27 cellular contexts compared by ENCODE assay signal in the genomic region with DNA sequence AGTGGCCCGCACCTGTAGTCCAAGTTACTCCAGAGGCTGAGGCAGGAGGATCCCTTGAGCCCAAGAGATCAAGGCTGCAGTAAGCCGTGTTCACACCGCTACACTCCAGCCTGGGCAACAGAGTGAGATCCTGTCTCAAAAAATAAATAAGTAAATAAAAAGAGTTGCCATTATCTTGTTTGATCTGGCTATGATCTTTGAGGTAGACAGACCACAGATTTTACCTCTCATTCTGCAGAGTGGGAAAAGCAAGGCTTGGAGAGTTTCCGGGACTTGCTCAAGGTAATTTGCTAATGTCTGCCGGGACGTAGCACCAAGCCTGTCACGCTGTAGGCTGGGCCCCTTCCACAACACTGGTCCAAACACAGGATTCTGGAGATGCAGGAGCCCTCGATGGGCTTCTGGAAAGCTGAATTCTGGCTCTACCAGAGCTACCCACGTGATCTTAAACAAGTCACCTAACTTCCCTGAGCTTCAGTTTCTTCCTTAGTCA. TPM values are rescaled to one million over a fixed set of nuclear protein-coding genes. Genes with fewer than 3 reads are reported as not detected.
DNase-seq lines count a peak whose midpoint lies in the region; ATAC-seq, FAIRE-seq and TF ChIP-seq lines count a peak whose summit lies in the region.
"Had no signal": no experiment of that assay in that cellular context is flagged by ENCODE, and none has a peak within 500 bp of the region (broad histone marks: within the 10 kb centered on the region; RNA-seq: fewer than 3 reads in every experiment).

No MANE protein-coding gene starts in this region.

- no TSS peak for BruUV-seq in K562 (replicated peaks; lab: Mats Ljungman, UMichigan)

- TF ChIP-seq RAD21 in K562 (CRISPR knock-in tag; conservative IDR thresholded peaks at IDR 0.05 in 1 of 2, IDR thresholded peaks at IDR 0.05 in 1 of 2) = no peak

- H3K36me3 Mint-ChIP-seq in activated CD4-positive, alpha-beta memory T cell treated with anti-CD3 and anti-CD28 coated beads for 36 hours = peaks cover 3% of the 10 kb centered on the region
- peaks cover 38% of the 10 kb centered on the region for H3K36me3 Mint-ChIP-seq in stimulated activated effector memory CD8-positive, alpha-beta T cell treated with anti-CD3 and anti-CD28 coated beads, Interleukin-12 subunit alpha, Interleukin-12 subunit beta, amount 100 ng/mL, for 72 hours
- H3K36me3 Mint-ChIP-seq: brain had no signal

- intact Hi-C loops in activated CD4-positive, alpha-beta memory T cell treated with anti-CD3 and anti-CD28 coated beads for 36 hours (cut with micrococcal nuclease) = loop anchor here (10.0 kb wide), 1 partner anchor 593 kb away; a partner anchor contains a TSS
- intact Hi-C loops in K562 (cut with micrococcal nuclease) (no loop called here), left colon (cut with DNase I, micrococcal nuclease) (no loop called here)

- TF ChIP-seq POLR2A in K562 (conservative IDR thresholded peaks at IDR 0.05) = no peak

- H3K9me3 Mint-ChIP-seq in activated CD4-positive, alpha-beta memory T cell treated with anti-CD3 and anti-CD28 coated beads for 36 hours = no peaks in the 10 kb centered on the region
- H3K9me3 Mint-ChIP-seq in stimulated activated effector memory CD8-positive, alpha-beta T cell treated with anti-CD3 and anti-CD28 coated beads, Interleukin-12 subunit alpha, Interleukin-12 subunit beta, amount 100 ng/mL, for 72 hours = no peaks in the 10 kb centered on the region
- H3K9me3 Mint-ChIP-seq: brain had no signal

- H3K4me1 Mint-ChIP-seq in activated CD4-positive, alpha-beta memory T cell treated with anti-CD3 and anti-CD28 coated beads for 36 hours (ENCODE audit: low read depth) = peaks cover 48% of the 10 kb centered on the region
- H3K4me1 Mint-ChIP-seq in stimulated activated effector memory CD8-positive, alpha-beta T cell treated with anti-CD3 and anti-CD28 coated beads, Interleukin-12 subunit alpha, Interleukin-12 subunit beta, amount 100 ng/mL, for 72 hours = peaks cover 62% of the 10 kb centered on the region

- peak overlapping the region in 1 of 2 experiments; percentile 61; a peak in 1 of 4 replicates for H3K9ac ChIP-seq in K562 (ENCODE audit: insufficient read depth in 1 of 2, low read depth in 2 of 2, low read length in 2 of 2)
- no peak overlapping the region for H3K9ac ChIP-seq in GM23248

- H3K9me2 ChIP-seq in GM23248 (ENCODE audit: insufficient read depth) = no peaks in the 10 kb centered on the region

- H3K9me1 ChIP-seq in K562 (ENCODE audit: control insufficient read depth, insufficient read depth, low read length) = no peaks in the 10 kb centered on the region

- 52% methylated on average over 7 of the region's 9 CpGs for WGBS in K562 (ENCODE audit: insufficient coverage, low coverage, missing lambda C conversion rate)
- 62 to 65% methylated on average over 9 of the region's 9 CpGs for WGBS in GM23248 (ENCODE audit: low coverage in 1 of 2, low lambda C conversion rate in 2 of 2, missing lambda C conversion rate in 2 of 2), 2 experiments

- H3K4me2 ChIP-seq in K562 (ENCODE audit: insufficient read depth, low read length) (no peak overlapping the region; the same call in 1 of the 2 replicates), GM23248 (ENCODE audit: unreplicated experiment) (no peak overlapping the region)
- H3K4me2 ChIP-seq: PC-9 had no signal

- no peak for TF ChIP-seq EP300 in K562 (IDR thresholded peaks at IDR 0.05; ENCODE audit: low read length)

- peak overlapping the region; percentile 46; the same call in 2 of the 3 replicates for H3K27ac ChIP-seq in K562 (ENCODE audit: extremely low read depth, low read depth, low read length)
- no peak overlapping the region for H3K27ac ChIP-seq in GM23248
- H3K27ac ChIP-seq: epithelial cell of prostate, foreskin keratinocyte, PC-9, SJSA1, tibial artery had no signal

- H3K9me3 ChIP-seq in K562 (replicated peaks; ENCODE audit: control insufficient read depth, insufficient read depth, low read depth, low read length) = no peaks in the 10 kb centered on the region
- H3K9me3 ChIP-seq in GM23248 (ENCODE audit: low read depth) = no peaks in the 10 kb centered on the region
- H3K9me3 ChIP-seq: SJSA1, tibial artery had no signal

- H2AFZ ChIP-seq in K562 (ENCODE audit: low read depth, low read length) (peak overlapping the region; percentile 57), GM23248 (no peak overlapping the region)
- H2AFZ ChIP-seq: PC-9 had no signal

- ATAC-seq in K562 (peak; percentile 14; the same call in 1 of the 3 replicates), left colon (no peak), HG03469 (IDR thresholded peaks at IDR 0.05; ENCODE audit: unreplicated experiment) (no peak)
- ATAC-seq in stimulated activated effector memory CD8-positive, alpha-beta T cell treated with anti-CD3 and anti-CD28 coated beads, Interleukin-12 subunit alpha, Interleukin-12 subunit beta, amount 100 ng/mL, for 72 hours = peak; percentile 6
- ATAC-seq: foreskin keratinocyte had no signal

- H3F3A ChIP-seq in GM23248 (ENCODE audit: insufficient read depth) = no peaks in the 10 kb centered on the region

- H3K36me3 ChIP-seq in K562 (ENCODE audit: control insufficient read depth, insufficient read depth, low read length) (no peaks in the 10 kb centered on the region), GM23248 (ENCODE audit: low read depth) (no peaks in the 10 kb centered on the region)
- H3K36me3 ChIP-seq: SJSA1, tibial artery had no signal

- TF ChIP-seq CTCF in K562 (IDR thresholded peaks at IDR 0.05 in 2 of 3, conservative IDR thresholded peaks at IDR 0.05 in 1 of 3; ENCODE audit: insufficient read depth in 2 of 3, low read depth in 1 of 3, low read length in 3 of 3) = no peak

- peak; percentile 74 for DNase-seq in activated CD8-positive, alpha-beta memory T cell treated with anti-CD3 and anti-CD28 coated beads for 24 hours
- DNase-seq in activated CD8-positive, alpha-beta memory T cell treated with anti-CD3 and anti-CD28 coated beads, Interleukin-2, amount 50 U/mL, for 4 hours = no peak
- DNase-seq in activated CD4-positive, alpha-beta memory T cell treated with anti-CD3 and anti-CD28 coated beads for 36 hours = peak; percentile 44
- DNase-seq in K562 (ENCODE audit: extremely low read depth in 1 of 4, low spot score in 3 of 4) (no peak), left colon (no peak), GM23248 (no peak)
- DNase-seq in stimulated activated effector memory CD8-positive, alpha-beta T cell treated with anti-CD3 and anti-CD28 coated beads, Interleukin-12 subunit alpha, Interleukin-12 subunit beta, amount 100 ng/mL, for 72 hours (ENCODE audit: low spot score in 2 of 2) = peak in 1 of 2 donors; percentile 55
- DNase-seq: activated gamma-delta T cell, DMS 273 treated with DMSO at 0.1 percent for 48 hours, foreskin keratinocyte, hypothalamus, KG1, kidney glomerular epithelial cell, NCI-H1048, NCI-H2081 treated with DMSO at 0.1 percent for 48 hours, NCI-H526, PC-9, T1000, tibial artery had no signal

- H3K4me1 ChIP-seq in K562 (replicated peaks in 1 of 2; ENCODE audit: control insufficient read depth in 2 of 2, insufficient read depth in 2 of 2, low read length in 2 of 2) (peaks cover 0 to 12% of the 10 kb centered on the region in 2 experiments; a peak in 4 of 5 replicates), GM23248 (ENCODE audit: insufficient read depth) (no peaks in the 10 kb centered on the region)
- H3K4me1 ChIP-seq: foreskin keratinocyte, SJSA1, tibial artery had no signal

- in situ Hi-C loops in K562 (cut with MboI) = no loop called here
- in situ Hi-C loops in GM23248 (cut with MboI) = no loop called here

- H3K4me3 ChIP-seq in K562 (no peak overlapping the region), GM23248 (no peak overlapping the region)
- H3K4me3 ChIP-seq: PC-9, SJSA1, tibial artery had no signal

- H4K20me1 ChIP-seq in K562 (replicated peaks; ENCODE audit: control insufficient read depth, insufficient read depth, low read length) (no peaks in the 10 kb centered on the region), GM23248 (ENCODE audit: insufficient read depth) (no peaks in the 10 kb centered on the region)

- FAIRE-seq in K562 (lab: Jason Lieb, UNC) = no peak
- FAIRE-seq: A204.1, G401.6 had no signal

- H3K79me2 ChIP-seq in K562 (ENCODE audit: control insufficient read depth, insufficient read depth, low read length) (peaks cover 92% of the 10 kb centered on the region; the same call in 2 of the 3 replicates), GM23248 (ENCODE audit: insufficient read depth) (no peaks in the 10 kb centered on the region)

- POLR2A ChIA-PET in activated CD4-positive, alpha-beta memory T cell treated with anti-CD3 and anti-CD28 coated beads for 36 hours (lab: Charles Lee) = interaction anchor here (1.2 to 16.5 kb wide), 4 partner anchors 9 to 68 kb away, joined by 4 to 219 read pairs (median 20); no protein-coding TSS in a partner anchor
- POLR2A ChIA-PET in K562 (lab: Yijun Ruan, JAX) = interaction anchor here (0.7 to 1.2 kb wide), 2 partner anchors 10 to 23 kb away, joined by 3 to 4 read pairs; no protein-coding TSS in a partner anchor

- H3K27me3 ChIP-seq in K562 (ENCODE audit: control insufficient read depth in 2 of 2, insufficient read depth in 2 of 2, low read length in 2 of 2) (no peaks in the 10 kb centered on the region), GM23248 (replicated peaks; ENCODE audit: insufficient read depth) (peaks cover 17% of the 10 kb centered on the region)

- peak overlapping the region; percentile 83 for H3K4me3 Mint-ChIP-seq in activated CD4-positive, alpha-beta memory T cell treated with anti-CD3 and anti-CD28 coated beads for 36 hours
- peak overlapping the region; percentile 72 for H3K4me3 Mint-ChIP-seq in stimulated activated effector memory CD8-positive, alpha-beta T cell treated with anti-CD3 and anti-CD28 coated beads, Interleukin-12 subunit alpha, Interleukin-12 subunit beta, amount 100 ng/mL, for 72 hours
- H3K4me3 Mint-ChIP-seq: brain had no signal

- H3K27me3 Mint-ChIP-seq in activated CD4-positive, alpha-beta memory T cell treated with anti-CD3 and anti-CD28 coated beads for 36 hours = no peaks in the 10 kb centered on the region

- H3K27ac Mint-ChIP-seq in activated CD4-positive, alpha-beta memory T cell treated with anti-CD3 and anti-CD28 coated beads for 36 hours = peak overlapping the region; percentile 93
- H3K27ac Mint-ChIP-seq in stimulated activated effector memory CD8-positive, alpha-beta T cell treated with anti-CD3 and anti-CD28 coated beads, Interleukin-12 subunit alpha, Interleukin-12 subunit beta, amount 100 ng/mL, for 72 hours = peak overlapping the region; percentile 97
- H3K27ac Mint-ChIP-seq: brain had no signal

- CTCF ChIA-PET in activated CD4-positive, alpha-beta memory T cell treated with anti-CD3 and anti-CD28 coated beads for 36 hours (lab: Charles Lee) = interaction anchor here (1.2 to 2.8 kb wide), 8 partner anchors 10 to 379 kb away, joined by 3 to 13 read pairs (median 4); no protein-coding TSS in a partner anchor
- CTCF ChIA-PET in K562 (lab: Yijun Ruan, JAX; ENCODE audit: low intra/inter-chr PET ratio) = no interaction called here

RNA-seq across cellular contexts. Expression of a gene that starts 6.8 kb away (rescaled TPM):
- total RNA-seq in activated CD4-positive, alpha-beta memory T cell treated with anti-CD3 and anti-CD28 coated beads for 36 hours = 10 to 100 TPM; 37.7 to 38.1 TPM
- total RNA-seq in K562 (2011; cell fraction: chromatin; rRNA removed; ENCODE audit: low replicate concordance) = 119 and 120 TPM in 2 replicates
- 83.6 and 92.2 TPM in 2 replicates for total RNA-seq in K562 (2011; cell fraction: nucleolus; rRNA removed)
- 114 and 167 TPM in 2 replicates for total RNA-seq in K562 (2011; cell fraction: nucleoplasm; rRNA removed)
- total RNA-seq in K562 (2014; rRNA removed) (67.9 and 83.1 TPM in 2 replicates), K562 (2014; rRNA removed; fragmentation: Illumina TruSeq; extraction: Trizol) (43.0 and 46.6 TPM in 2 replicates), K562 (2015; rRNA removed; fragmentation: Illumina TruSeq; extraction: Trizol) (29.5 and 30.2 TPM in 2 replicates), K562 (2021) (62.2 and 71.4 TPM in 2 replicates), left colon (1 to 10 TPM; 1.2 to 2.1 TPM)
- polyA plus RNA-seq in K562 (2011; rRNA removed) (22.0 and 60.4 TPM in 2 replicates), K562 (2014; fragmentation: Illumina TruSeq; extraction: Trizol) (67.6 and 69.5 TPM in 2 replicates), K562 (2014; fragmentation: Nextera tagmentation; extraction: Ambion mirVana) (1 to 10 TPM; 4.8 to 8.8 TPM), K562 (2014; rRNA removed) (76.8 and 88.7 TPM in 2 replicates), GM23248 (2016; fragmentation: Nextera tagmentation; extraction: Ambion mirVana) (not detected in 2 replicates)
- polyA plus RNA-seq in K562 (2011; cell fraction: cytosol; rRNA removed) = 20.3 and 83.5 TPM in 2 replicates
- 34.5 and 117 TPM in 2 replicates for polyA plus RNA-seq in K562 (2011; cell fraction: nucleus; rRNA removed)
- polyA plus RNA-seq in K562 (2012) = 57.6 and 120 TPM in 2 replicates
- 22.0 and 65.1 TPM in 2 replicates for polyA minus RNA-seq in K562 (2011; rRNA and poly(A)+ RNA removed)
- polyA minus RNA-seq in K562 (2011; cell fraction: cytosol; rRNA and poly(A)+ RNA removed) = 15.4 and 43.7 TPM in 2 replicates
- polyA minus RNA-seq in K562 (2011; cell fraction: nucleus; rRNA and poly(A)+ RNA removed) = 24.7 and 46.7 TPM in 2 replicates
- not detected in 2 replicates for total RNA-seq in GM23248 (2014; rRNA removed; shearing (Covaris generic))
- total RNA-seq: foreskin keratinocyte, PC-9, pulmonary artery endothelial cell had no signal
- polyA plus RNA-seq: BJ, foreskin keratinocyte had no signal

RNA-seq across cellular contexts. Expression of a gene that starts 14.1 kb away (rescaled TPM):
- total RNA-seq in activated CD4-positive, alpha-beta memory T cell treated with anti-CD3 and anti-CD28 coated beads for 36 hours = under 1 TPM; 0.41 to 0.95 TPM
- 0.25 TPM in 1 of 2 replicates, not detected in the other for total RNA-seq in K562 (2011; cell fraction: chromatin; rRNA removed; ENCODE audit: low replicate concordance)
- total RNA-seq in K562 (2011; cell fraction: nucleolus; rRNA removed) = not detected in 2 replicates
- not detected in 2 replicates for total RNA-seq in K562 (2011; cell fraction: nucleoplasm; rRNA removed)
- 0.18 and 0.29 TPM in 2 replicates for total RNA-seq in K562 (2014; rRNA removed)
- 0.29 and 0.36 TPM in 2 replicates for total RNA-seq in K562 (2014; rRNA removed; fragmentation: Illumina TruSeq; extraction: Trizol)
- 0.43 and 0.75 TPM in 2 replicates for total RNA-seq in K562 (2015; rRNA removed; fragmentation: Illumina TruSeq; extraction: Trizol)
- 0.20 and 0.22 TPM in 2 replicates for total RNA-seq in K562 (2021)
- polyA plus RNA-seq in K562 (2011; rRNA removed) = 0.05 and 0.13 TPM in 2 replicates
- 0.07 TPM in 1 of 2 replicates, not detected in the other for polyA plus RNA-seq in K562 (2011; cell fraction: cytosol; rRNA removed)
- polyA plus RNA-seq in K562 (2011; cell fraction: nucleus; rRNA removed) = not detected in 2 replicates
- 0.27 and 0.35 TPM in 2 replicates for polyA plus RNA-seq in K562 (2012)
- polyA plus RNA-seq in K562 (2014; fragmentation: Illumina TruSeq; extraction: Trizol) = 0.25 and 0.37 TPM in 2 replicates
- under 1 TPM; 0.27 to 0.35 TPM for polyA plus RNA-seq in K562 (2014; fragmentation: Nextera tagmentation; extraction: Ambion mirVana)
- polyA plus RNA-seq in K562 (2014; rRNA removed) = 0.23 and 0.98 TPM in 2 replicates
- 0.25 TPM in 1 of 2 replicates, not detected in the other for polyA minus RNA-seq in K562 (2011; rRNA and poly(A)+ RNA removed)
- polyA minus RNA-seq in K562 (2011; cell fraction: cytosol; rRNA and poly(A)+ RNA removed) = not detected in 2 replicates
- polyA minus RNA-seq in K562 (2011; cell fraction: nucleus; rRNA and poly(A)+ RNA removed) = not detected in 2 replicates
- total RNA-seq in left colon = not detected
- not detected in 2 replicates for total RNA-seq in GM23248 (2014; rRNA removed; shearing (Covaris generic))
- polyA plus RNA-seq in GM23248 (2016; fragmentation: Nextera tagmentation; extraction: Ambion mirVana) = not detected in 2 replicates
- total RNA-seq: foreskin keratinocyte, PC-9, pulmonary artery endothelial cell, SJSA1 had no signal
- polyA plus RNA-seq: BJ, foreskin keratinocyte had no signal

RNA-seq across cellular contexts. Expression of a gene that starts 52.5 kb away (rescaled TPM):
- 1 to 10 TPM in 1 of 2 experiments, under 1 TPM in 1; 0.86 to 1.1 TPM for total RNA-seq in activated CD4-positive, alpha-beta memory T cell treated with anti-CD3 and anti-CD28 coated beads for 36 hours
- total RNA-seq in K562 (2011; cell fraction: chromatin; rRNA removed; ENCODE audit: low replicate concordance) = 16.1 and 33.1 TPM in 2 replicates
- 8.2 and 8.4 TPM in 2 replicates for total RNA-seq in K562 (2011; cell fraction: nucleolus; rRNA removed)
- 15.8 and 17.9 TPM in 2 replicates for total RNA-seq in K562 (2011; cell fraction: nucleoplasm; rRNA removed)
- total RNA-seq in K562 (2014; rRNA removed) (12.0 and 14.2 TPM in 2 replicates), K562 (2014; rRNA removed; fragmentation: Illumina TruSeq; extraction: Trizol) (13.9 and 17.0 TPM in 2 replicates), K562 (2015; rRNA removed; fragmentation: Illumina TruSeq; extraction: Trizol) (5.3 and 5.6 TPM in 2 replicates), K562 (2021) (11.2 and 12.8 TPM in 2 replicates), left colon (not detected)
- polyA plus RNA-seq in K562 (2011; rRNA removed) (3.2 and 10.9 TPM in 2 replicates), K562 (2014; fragmentation: Illumina TruSeq; extraction: Trizol) (9.4 and 11.8 TPM in 2 replicates), K562 (2014; fragmentation: Nextera tagmentation; extraction: Ambion mirVana) (1 to 10 TPM; 5.7 to 8.7 TPM), K562 (2014; rRNA removed) (13.2 and 14.5 TPM in 2 replicates), GM23248 (2016; fragmentation: Nextera tagmentation; extraction: Ambion mirVana) (not detected in 2 replicates)
- 1.0 and 1.5 TPM in 2 replicates for polyA plus RNA-seq in K562 (2011; cell fraction: cytosol; rRNA removed)
- 1.7 and 4.9 TPM in 2 replicates for polyA plus RNA-seq in K562 (2011; cell fraction: nucleus; rRNA removed)
- 4.9 and 8.2 TPM in 2 replicates for polyA plus RNA-seq in K562 (2012)
- polyA minus RNA-seq in K562 (2011; rRNA and poly(A)+ RNA removed) = 4.7 and 10.9 TPM in 2 replicates
- 1.0 and 3.1 TPM in 2 replicates for polyA minus RNA-seq in K562 (2011; cell fraction: cytosol; rRNA and poly(A)+ RNA removed)
- polyA minus RNA-seq in K562 (2011; cell fraction: nucleus; rRNA and poly(A)+ RNA removed) = 2.2 and 2.6 TPM in 2 replicates
- not detected in 2 replicates for total RNA-seq in GM23248 (2014; rRNA removed; shearing (Covaris generic))
- total RNA-seq: foreskin keratinocyte, PC-9, pulmonary artery endothelial cell, SJSA1 had no signal
- polyA plus RNA-seq: BJ, foreskin keratinocyte had no signal

Comparison
In these comparisons a context has a peak if more than half of its experiments do, and no peak if none do; other contexts are left out.
1. DNase-seq: peak in activated CD8-positive, alpha-beta memory T cell treated with anti-CD3 and anti-CD28 coated beads for 24 hours (single experiment) and activated CD4-positive, alpha-beta memory T cell treated with anti-CD3 and anti-CD28 coated beads for 36 hours (single experiment); none in activated CD8-positive, alpha-beta memory T cell treated with anti-CD3 and anti-CD28 coated beads, Interleukin-2, amount 50 U/mL, for 4 hours (single experiment), K562 (0 of 4), left colon (0 of 2) and GM23248 (single experiment).
2. ATAC-seq: peak in K562 (single experiment) and stimulated activated effector memory CD8-positive, alpha-beta T cell treated with anti-CD3 and anti-CD28 coated beads, Interleukin-12 subunit alpha, Interleukin-12 subunit beta, amount 100 ng/mL, for 72 hours (single experiment); none in left colon (single experiment) and HG03469 (single experiment).
3. RNA of a gene that starts 6.8 kb away (total RNA-seq): 29.5 to 167 TPM in K562 and 37.7 to 38.1 TPM in activated CD4-positive, alpha-beta memory T cell treated with anti-CD3 and anti-CD28 coated beads for 36 hours; 1.2 to 2.1 TPM in left colon and not detected in GM23248; every median in the first group is over 4 times any median in the second.